In the genomic region with DNA sequence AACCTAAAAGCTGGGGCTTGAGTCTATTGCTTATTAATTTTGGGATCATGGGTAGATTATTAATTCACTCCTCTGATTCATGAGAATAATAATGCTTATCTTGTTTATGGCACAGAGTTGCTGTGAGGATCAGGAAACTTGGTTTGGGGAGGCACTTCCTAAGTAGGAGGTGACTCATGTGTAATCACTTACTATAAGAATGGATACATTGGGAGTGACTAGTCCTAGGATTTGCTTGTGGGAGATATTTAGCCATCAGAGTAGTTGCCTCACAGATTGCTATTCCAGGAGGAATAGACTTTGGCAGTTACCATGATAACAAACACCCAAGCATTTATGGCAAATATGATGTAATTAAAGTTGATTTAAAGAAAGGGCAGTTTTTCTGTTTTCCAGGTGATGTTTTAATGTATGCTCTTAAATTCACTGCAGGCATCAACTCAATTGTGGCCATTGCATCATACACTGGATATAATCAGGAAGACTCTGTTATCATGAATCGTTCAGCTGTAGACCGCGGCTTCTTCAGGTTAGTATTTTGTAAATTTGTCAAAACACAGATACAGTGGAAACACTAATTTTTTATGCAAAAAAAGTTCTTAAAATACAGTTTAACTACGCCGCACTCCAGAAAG, we compare ENCODE assay signal across 12 cellular contexts. TPM values are rescaled to one million over a fixed set of nuclear protein-coding genes. Genes with fewer than 3 reads are reported as not detected.
DNase-seq lines count a peak whose midpoint lies in the region; ATAC-seq, FAIRE-seq and TF ChIP-seq lines count a peak whose summit lies in the region.
"Had no signal": no experiment of that assay in that cellular context is flagged by ENCODE, and none has a peak within 500 bp of the region (broad histone marks: within the 10 kb centered on the region; RNA-seq: fewer than 3 reads in every experiment).

No MANE protein-coding gene starts in this region.

- H3K4me3 ChIP-seq in A549 (no peak overlapping the region), brain microvascular endothelial cell (ENCODE audit: low read depth, low read length) (no peak overlapping the region), keratinocyte (ENCODE audit: control insufficient read depth in 2 of 3, extremely low read depth in 1 of 3, insufficient read depth in 2 of 3, low read depth in 1 of 3, low read length in 3 of 3) (no peak overlapping the region)

- H3K36me3 ChIP-seq in brain microvascular endothelial cell (replicated peaks) (peaks cover 47% of the 10 kb centered on the region), keratinocyte (ENCODE audit: control insufficient read depth in 2 of 2, extremely low read depth in 1 of 2, insufficient read depth in 2 of 2, low read length in 2 of 2) (peaks cover 27 to 41% of the 10 kb centered on the region in 2 experiments)

- TF ChIP-seq CTCF in A549 (IDR thresholded peaks at IDR 0.05): no peak
- TF ChIP-seq CTCF in brain microvascular endothelial cell (IDR thresholded peaks at IDR 0.05; ENCODE audit: low read depth, low read length, missing control alignments): no peak
- TF ChIP-seq CTCF in keratinocyte (optimal IDR thresholded peaks at IDR 0.05 in 1 of 3, IDR thresholded peaks at IDR 0.05 in 1 of 3, conservative IDR thresholded peaks at IDR 0.05 in 1 of 3; ENCODE audit: extremely low read depth in 1 of 3, insufficient read depth in 2 of 3, low read length in 3 of 3): no peak

- TF ChIP-seq POLR2A in A549 (IDR thresholded peaks at IDR 0.05; ENCODE audit: low read length) (no peak), H54 (IDR thresholded peaks at IDR 0.05; ENCODE audit: low read depth, low read length) (no peak)

- H4K20me1 ChIP-seq in keratinocyte (ENCODE audit: control insufficient read depth, extremely low read depth, insufficient read depth, low read length): no peaks in the 10 kb centered on the region

- H3K79me2 ChIP-seq in keratinocyte (ENCODE audit: control insufficient read depth, insufficient read depth, low read length): peaks cover 5% of the 10 kb centered on the region

- dilution Hi-C loops in keratinocyte (cut with MboI; ENCODE audit: extremely low pct_ligation_motif_present, low sequenced_read_pairs): no loop called here

- no peaks in the 10 kb centered on the region for H3K27me3 ChIP-seq in brain microvascular endothelial cell (replicated peaks)
- H3K27me3 ChIP-seq in keratinocyte (ENCODE audit: control insufficient read depth, extremely low read depth, insufficient read depth, low read length): no peaks in the 10 kb centered on the region

- POLR2A ChIA-PET in A549 (lab: Yijun Ruan, JAX): no interaction called here

- FAIRE-seq in A549 (lab: Jason Lieb, UNC) (no peak), H54 (lab: Jason Lieb, UNC) (peak; percentile 84), keratinocyte (lab: Jason Lieb, UNC) (peak; percentile 92)

- TF ChIP-seq EP300 in A549 (IDR thresholded peaks at IDR 0.05): no peak

- no peak overlapping the region for H3K27ac ChIP-seq in A549
- peak overlapping the region; percentile 47 for H3K27ac ChIP-seq in brain microvascular endothelial cell
- H3K27ac ChIP-seq in keratinocyte (ENCODE audit: control insufficient read depth, insufficient read depth, low read length): peak overlapping the region; percentile 70

- H3K9me3 ChIP-seq in A549 (no peaks in the 10 kb centered on the region), keratinocyte (ENCODE audit: control insufficient read depth, low read depth, low read length) (no peaks in the 10 kb centered on the region)

- DNase-seq in A549 (ENCODE audit: low read depth in 1 of 2, low spot score in 1 of 2): peak in 1 of 2 experiments; percentile 17
- DNase-seq in H54 (ENCODE audit: insufficient read length, low spot score): peak; percentile 34
- DNase-seq in brain microvascular endothelial cell: peak; percentile 69
- DNase-seq in keratinocyte (ENCODE audit: low read depth, low spot score): peak; percentile 50
- no peak for DNase-seq in COLO668 (lab: John Stamatoyannopoulos, UW; ENCODE audit: unreplicated experiment)
- no peak for DNase-seq in HuH-7 (ENCODE audit: low spot score)
- DNase-seq in cerebellar cortex (ENCODE audit: low spot score): no peak
- DNase-seq: activated T-cell treated with anti-CD3 and anti-CD28 coated beads, Interleukin-2, amount 50 U/mL, for 4 hours; CD4-positive, alpha-beta memory T cell; islet precursor cell; NK-92 treated with Interleukin-12 subunit alpha and Interleukin-12 subunit beta, amount 100 ng/mL, for 24 hours had no signal

- ATAC-seq in A549: peak; percentile 59 to 63; a peak in 5 of 6 replicates
- no peak for ATAC-seq in GM18867 (IDR thresholded peaks at IDR 0.05; ENCODE audit: unreplicated experiment)
- ATAC-seq: activated T-cell treated with anti-CD3 and anti-CD28 coated beads, Interleukin-2, amount 50 U/mL, for 4 hours had no signal

- in situ Hi-C loops in brain microvascular endothelial cell (cut with HindIII; ENCODE audit: low pct_ligation_motif_present, low sequenced_read_pairs): no loop called here

- CTCF ChIA-PET in A549 (lab: Yijun Ruan, JAX): interaction anchor here (1.2 kb wide), 1 partner anchor 60 kb away, joined by 3 read pairs; no protein-coding TSS in a partner anchor

- 86% methylated on average over 5 of the region's 5 CpGs for WGBS in A549 (ENCODE audit: missing lambda C conversion rate)

- TF ChIP-seq RAD21 in A549 (conservative IDR thresholded peaks at IDR 0.05 in 1 of 2, IDR thresholded peaks at IDR 0.05 in 1 of 2): no peak

- H2AFZ ChIP-seq in keratinocyte (ENCODE audit: control insufficient read depth, low read length): no peak overlapping the region

- no peak overlapping the region for H3K9ac ChIP-seq in keratinocyte (ENCODE audit: control insufficient read depth, extremely low read depth, insufficient read depth, low read length)

- no peaks in the 10 kb centered on the region for H3K9me1 ChIP-seq in keratinocyte (ENCODE audit: control insufficient read depth, extremely low read depth, insufficient read depth, low read length)

- H3K4me1 ChIP-seq in A549 (peaks cover 9% of the 10 kb centered on the region; the same call in 2 of the 3 replicates), keratinocyte (ENCODE audit: control insufficient read depth, extremely low read depth, insufficient read depth, low read length) (peaks cover 23% of the 10 kb centered on the region)

- H3K4me2 ChIP-seq in A549: no peak overlapping the region
- no peak overlapping the region for H3K4me2 ChIP-seq in keratinocyte (ENCODE audit: control insufficient read depth, extremely low read depth, insufficient read depth, low read depth, low read length)

TF ChIP-seq in A549, 52 proteins besides CTCF, POLR2A, EP300 and RAD21 (continues in another document):
- no peak for TF ChIP-seq NFE2L2 (conservative IDR thresholded peaks at IDR 0.05; ENCODE audit: low read length)

RNA-seq across cellular contexts. Expression of a gene that starts 41.9 kb away (rescaled TPM):
- polyA plus RNA-seq in A549 (2011; rRNA removed) (113 and 138 TPM in 2 replicates), A549 (2017; fragmentation: RNase III; extraction: RNeasy Plus Mini Kit Qiagen cat#74134 plus additional on column Dnase treatment) (82.2 to 84.9 TPM (median 83.5 TPM) in 3 replicates), keratinocyte (86.7 to 153 TPM (median 110 TPM) in 3 replicates)
- 34.1 and 34.6 TPM in 2 replicates for polyA plus RNA-seq in A549 (2012; cell fraction: cytosol; rRNA removed)
- polyA plus RNA-seq in A549 (2012; cell fraction: nucleus; rRNA removed): 31.1 and 48.5 TPM in 2 replicates
- 41.5 and 45.5 TPM in 2 replicates for polyA minus RNA-seq in A549 (2011; rRNA and poly(A)+ RNA removed)
- polyA plus RNA-seq in keratinocyte (2011; ENCODE audit: low read depth): 293 TPM
- 43.1 and 82.7 TPM in 2 replicates for polyA plus RNA-seq in keratinocyte (2011; cell fraction: cytosol; rRNA removed)
- polyA plus RNA-seq in keratinocyte (2011; cell fraction: nucleus; rRNA removed): 180 and 261 TPM in 2 replicates
- 67.3 and 87.7 TPM in 2 replicates for polyA plus RNA-seq in keratinocyte (2012; ENCODE audit: low replicate concordance)
- polyA minus RNA-seq in keratinocyte: 28.8 to 128 TPM (median 69.8 TPM) in 3 replicates
- polyA minus RNA-seq in keratinocyte (2011; cell fraction: cytosol; rRNA and poly(A)+ RNA removed): 43.2 TPM
- polyA minus RNA-seq in keratinocyte (2011; cell fraction: nucleus; rRNA and poly(A)+ RNA removed): 75.8 and 129 TPM in 2 replicates

RNA-seq across cellular contexts. Expression of a gene that starts 43.2 kb away (rescaled TPM):
- polyA plus RNA-seq in A549 (2011; rRNA removed) (13.8 and 15.0 TPM in 2 replicates), A549 (2017; fragmentation: RNase III; extraction: RNeasy Plus Mini Kit Qiagen cat#74134 plus additional on column Dnase treatment) (11.3 to 12.7 TPM (median 12.4 TPM) in 3 replicates), keratinocyte (12.9 to 15.5 TPM (median 14.2 TPM) in 3 replicates)
- 12.1 and 16.2 TPM in 2 replicates for polyA plus RNA-seq in A549 (2012; cell fraction: cytosol; rRNA removed)
- polyA plus RNA-seq in A549 (2012; cell fraction: nucleus; rRNA removed): 14.3 and 21.5 TPM in 2 replicates
- polyA minus RNA-seq in A549 (2011; rRNA and poly(A)+ RNA removed): 6.4 and 6.5 TPM in 2 replicates
- 14.2 TPM for polyA plus RNA-seq in keratinocyte (2011; ENCODE audit: low read depth)
- polyA plus RNA-seq in keratinocyte (2011; cell fraction: cytosol; rRNA removed): 14.1 and 17.6 TPM in 2 replicates
- polyA plus RNA-seq in keratinocyte (2011; cell fraction: nucleus; rRNA removed): 11.5 and 12.8 TPM in 2 replicates
- polyA plus RNA-seq in keratinocyte (2012; ENCODE audit: low replicate concordance): 10.5 and 13.5 TPM in 2 replicates
- polyA minus RNA-seq in keratinocyte: 6.8 to 7.6 TPM (median 6.9 TPM) in 3 replicates
- polyA minus RNA-seq in keratinocyte (2011; cell fraction: cytosol; rRNA and poly(A)+ RNA removed): 14.8 TPM
- polyA minus RNA-seq in keratinocyte (2011; cell fraction: nucleus; rRNA and poly(A)+ RNA removed): 8.2 and 8.6 TPM in 2 replicates

Comparison
In these comparisons a context has a peak if more than half of its experiments do, and no peak if none do; other contexts are left out.
1. DNase-seq: peak in H54 (single experiment), brain microvascular endothelial cell (single experiment) and keratinocyte (single experiment); none in COLO668 (single experiment), HuH-7 (single experiment) and cerebellar cortex (single experiment).
2. H3K27ac ChIP-seq: peak in brain microvascular endothelial cell (single experiment) and keratinocyte (single experiment); none in A549 (0 of 2).